12 cellular contexts compared by ENCODE assay signal in genomic region chr14:61337893-61338292, GRCh38. TPM values are rescaled to one million over a fixed set of nuclear protein-coding genes. Genes with fewer than 3 reads are reported as not detected.
DNase-seq lines count a peak whose midpoint lies in the region; TF ChIP-seq lines count a peak whose summit lies in the region.
"Had no signal": no experiment of that assay in that cellular context is flagged by ENCODE, and none has a peak within 500 bp of the region (broad histone marks: within the 10 kb centered on the region; RNA-seq: fewer than 3 reads in every experiment).

No MANE protein-coding gene starts in this region.

- H3K27me3 Mint-ChIP-seq in immature natural killer cell (ENCODE audit: low read depth in 3 of 3), result peaks cover 0 to 34% (median 29%) of the 10 kb centered on the region in 3 donors

- no peaks in the 10 kb centered on the region for H3K9me3 ChIP-seq in transverse colon
- H3K9me3 ChIP-seq: right lobe of liver had no signal

- intact Hi-C loops in transverse colon (cut with DNase I; ENCODE audit: low total_unique reads), result no loop called here

- peaks cover 0 to 19% (median 11%) of the 10 kb centered on the region in 3 donors for H3K36me3 Mint-ChIP-seq in immature natural killer cell

- H3K9me3 Mint-ChIP-seq in immature natural killer cell, result no peaks in the 10 kb centered on the region

- H3K4me3 Mint-ChIP-seq in immature natural killer cell, result peak overlapping the region; percentile 77 to 91 (median 86)

- H3K27ac ChIP-seq in transverse colon, result peak overlapping the region in 2 of 4 donors; percentile 10 to 51
- H3K27ac ChIP-seq: RWPE1 had no signal

- H3K36me3 ChIP-seq in transverse colon, result no peaks in the 10 kb centered on the region
- H3K36me3 ChIP-seq: right lobe of liver had no signal

- 63% methylated on average over 4 of the region's 4 CpGs; no CpG with 5 or more reads in 1 of the 2 donors for WGBS in transverse colon (ENCODE audit: low coverage in 1 of 2), 2 donors

- in situ Hi-C loops in transverse colon (cut with MboI; ENCODE audit: low pct_ligation_motif_present in 1 of 4, low pct_unique_long_range_greater_than_20kb in 1 of 4, low sequenced_read_pairs in 3 of 4), result no loop called here

- H3K4me1 Mint-ChIP-seq in immature natural killer cell, result peaks cover 66 to 94% of the 10 kb centered on the region in 2 donors

- peak overlapping the region; percentile 92 to 98 (median 97) for H3K27ac Mint-ChIP-seq in immature natural killer cell

- TF ChIP-seq EP300 in transverse colon (IDR thresholded peaks at IDR 0.05; ENCODE audit: low read depth), result no peak

- no peak for TF ChIP-seq POLR2A in transverse colon (IDR thresholded peaks at IDR 0.05)

- DNase-seq in T-helper 22 cell (ENCODE audit: low read depth) (peak; percentile 71), immature natural killer cell (peak; percentile 63 to 76 (median 74)), transverse colon (peak; percentile 36), mesenteric fat pad (ENCODE audit: low spot score) (no peak), GM19238 (ENCODE audit: insufficient read length, low spot score) (no peak), amniotic stem cell (lab: John Stamatoyannopoulos, UW) (no peak)
- DNase-seq in activated T-cell treated with anti-CD3 and anti-CD28 coated beads, Interleukin-2, amount 50 U/mL, for 48 hours, result peak; percentile 68 to 71
- DNase-seq: IMR-90, mesenchymal stem cell, NCI-H2171, right lobe of liver had no signal

- no peak overlapping the region for H3K4me3 ChIP-seq in transverse colon
- H3K4me3 ChIP-seq: right lobe of liver had no signal

- H3K27me3 ChIP-seq in transverse colon, result no peaks in the 10 kb centered on the region
- H3K27me3 ChIP-seq: right lobe of liver had no signal

- H3K4me1 ChIP-seq in transverse colon, result no peaks in the 10 kb centered on the region
- H3K4me1 ChIP-seq: right lobe of liver had no signal

- no peak for TF ChIP-seq CTCF in transverse colon (IDR thresholded peaks at IDR 0.05)

RNA-seq across cellular contexts. Expression of gene PRKCH, which starts 16.5 kb away (rescaled TPM):
- polyA plus RNA-seq in immature natural killer cell, result 100 to 1,000 TPM; 231 to 451 (median 335) TPM
- total RNA-seq in transverse colon (10 to 100 TPM; 12.4 to 38.9 (median 27.0) TPM), mesenteric fat pad (43.0 TPM)

RNA-seq across cellular contexts. Expression of gene TMEM30B, which starts 56.8 kb away (rescaled TPM):
- 1 to 10 TPM in 2 of 3 donors, under 1 TPM in 1; 0.91 to 2.9 (median 1.2) TPM for polyA plus RNA-seq in immature natural killer cell
- total RNA-seq in transverse colon, result 100 to 1,000 TPM in 1 of 4 donors, 10 to 100 TPM in 3; 50.4 to 141 (median 71.2) TPM
- 4.0 TPM for total RNA-seq in mesenteric fat pad
- total RNA-seq: IMR-90 had no signal

Comparison
In these comparisons a context has a peak if more than half of its experiments do, and no peak if none do; other contexts are left out.
1. DNase-seq: peak in T-helper 22 cell (single experiment), activated T-cell treated with anti-CD3 and anti-CD28 coated beads, Interleukin-2, amount 50 U/mL, for 48 hours (2 of 2), immature natural killer cell (3 of 3) and transverse colon (single experiment); none in mesenteric fat pad (single experiment), GM19238 (single experiment) and amniotic stem cell (single experiment).
2. RNA of gene TMEM30B, which starts 56.8 kb away (total RNA-seq): 50.4 to 141 TPM in transverse colon; 4.0 TPM in mesenteric fat pad (single experiment); every median in the first group is over 10 times any median in the second.